ENCODE assay signal across 41 cellular contexts in the genomic region with DNA sequence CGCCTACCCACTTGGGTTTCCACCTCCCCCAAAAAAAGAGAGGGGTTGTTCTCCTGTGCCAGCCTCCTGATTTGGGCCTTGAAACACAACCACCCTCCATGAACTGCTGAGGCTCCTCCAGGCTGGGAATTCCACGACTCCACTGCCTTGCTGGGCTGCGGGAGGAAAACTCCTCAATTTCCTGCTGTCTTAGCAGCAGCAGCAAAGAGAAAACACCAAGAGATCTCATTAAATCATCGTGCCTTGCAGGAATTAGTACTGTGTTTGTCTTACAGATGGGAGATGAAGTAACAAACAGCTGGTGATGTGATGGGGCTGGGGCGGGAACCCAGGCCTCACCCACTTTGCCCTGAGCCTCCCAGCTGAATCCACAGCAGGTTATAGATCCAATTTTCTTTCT. TPM values are rescaled to one million over a fixed set of nuclear protein-coding genes. Genes with fewer than 3 reads are reported as not detected.
"Had no signal": no experiment of that assay in that cellular context is flagged by ENCODE, and none has a peak within 500 bp of the region (broad histone marks: within the 10 kb centered on the region; RNA-seq: fewer than 3 reads in every experiment).

No MANE protein-coding gene starts in this region.

- H3K27me3 ChIP-seq: adrenal gland, body of pancreas had no signal

- H3K36me3 ChIP-seq: adrenal gland, esophagus squamous epithelium, gastroesophageal sphincter, WERI-Rb-1 had no signal

- H3K4me1 Mint-ChIP-seq: activated CD4-positive, alpha-beta T cell treated with anti-CD3 and anti-CD28 coated beads for 36 hours; activated CD4-positive, alpha-beta T cell treated with anti-CD3 and anti-CD28 coated beads, Interleukin-2, amount 10 ng/mL, durations not matched to agents 24 days and 14 days; activated naive CD4-positive, alpha-beta T cell treated with anti-CD3 and anti-CD28 coated beads, Interleukin-2, amount 50 U/mL, for 24 hours; activated naive CD8-positive, alpha-beta T cell treated with anti-CD3 and anti-CD28 coated beads for 36 hours; activated naive CD8-positive, alpha-beta T cell treated with anti-CD3 and anti-CD28 coated beads, Interleukin-2, amount 50 U/mL, for 24 hours had no signal

- DNase-seq: activated CD4-positive, alpha-beta memory T cell treated with anti-CD3 and anti-CD28 coated beads for 36 hours; activated CD4-positive, alpha-beta T cell treated with anti-CD3 and anti-CD28 coated beads for 36 hours; activated CD4-positive, alpha-beta T cell treated with anti-CD3 and anti-CD28 coated beads, Interleukin-2, amount 10 ng/mL, durations not matched to agents 24 days and 14 days; activated CD4-positive, CD25-positive, alpha-beta regulatory T cell; activated CD4-positive, CD25-positive, alpha-beta regulatory T cell treated with anti-CD3 and anti-CD28 coated beads, Interleukin-2, amount 50 U/mL, for 72 hours; activated CD8-positive, alpha-beta memory T cell treated with anti-CD3 and anti-CD28 coated beads, Interleukin-2, amount 10 ng/mL, durations not matched to agents 7 days and 5 days; activated CD8-positive, alpha-beta memory T cell treated with anti-CD3 and anti-CD28 coated beads, Interleukin-2, amount 50 U/mL, for 4 hours; activated CD8-positive, alpha-beta T cell treated with anti-CD3 and anti-CD28 coated beads, Interleukin-2, amount 10 ng/mL, durations not matched to agents 7 days and 5 days; activated effector memory CD4-positive, alpha-beta T cell treated with anti-CD3 and anti-CD28 coated beads, Interleukin-2, amount 50 U/mL, for 16 hours; activated naive CD4-positive, alpha-beta T cell treated with anti-CD3 and anti-CD28 coated beads for 36 hours; activated naive CD8-positive, alpha-beta T cell treated with anti-CD3 and anti-CD28 coated beads for 36 hours; activated naive CD8-positive, alpha-beta T cell treated with anti-CD3 and anti-CD28 coated beads, Interleukin-2, amount 50 U/mL, for 24 hours; activated T-cell treated with anti-CD3 and anti-CD28 coated beads, Interleukin-2, amount 50 U/mL, for 1 hour; activated T-cell treated with anti-CD3 and anti-CD28 coated beads, Interleukin-2, amount 50 U/mL, for 48 hours; adrenal gland; amygdala; aorta; body of pancreas; caudate nucleus; cortex of kidney; dermis blood vessel endothelial cell; effector CD4-positive, alpha-beta T cell; esophagus squamous epithelium; foreskin melanocyte; head of caudate nucleus; T-helper 1 cell; T-helper 17 cell; T1000; WERI-Rb-1 had no signal

- H3K4me3 ChIP-seq: adrenal gland, body of pancreas, esophagus squamous epithelium, gastroesophageal sphincter had no signal

- H3K9me3 Mint-ChIP-seq: activated CD4-positive, alpha-beta memory T cell treated with anti-CD3 and anti-CD28 coated beads for 36 hours; activated CD4-positive, alpha-beta T cell treated with anti-CD3 and anti-CD28 coated beads, Interleukin-2, amount 10 ng/mL, durations not matched to agents 24 days and 14 days; activated naive CD4-positive, alpha-beta T cell treated with anti-CD3 and anti-CD28 coated beads for 36 hours; activated naive CD4-positive, alpha-beta T cell treated with anti-CD3 and anti-CD28 coated beads, Interleukin-2, amount 50 U/mL, for 24 hours; activated naive CD8-positive, alpha-beta T cell treated with anti-CD3 and anti-CD28 coated beads for 36 hours; activated naive CD8-positive, alpha-beta T cell treated with anti-CD3 and anti-CD28 coated beads, Interleukin-2, amount 50 U/mL, for 24 hours; activated T-helper 1 cell treated with anti-CD3 and anti-CD28 coated beads, Interleukin-12 subunit alpha, Interleukin-12 subunit beta, Interleukin-2, Interleukin-4 antibody, amounts not matched to agents 30 ng/mL and 10 ng/mL and 1 ng/mL, durations not matched to agents 14 hours and 24 hours and 36 hours; activated T-helper 2 cell treated with anti-CD3 and anti-CD28 coated beads, Interferon-gamma antibody, Interleukin-2, Interleukin-4, amounts not matched to agents 10 μg/mL and 5 μg/mL and 100 μg/mL, durations not matched to agents 14 hours and 24 hours and 36 hours; T-helper 2 cell treated with Interferon-gamma antibody and Interleukin-4, amounts not matched to agents 5 μg/mL and 100 μg/mL, for 36 hours had no signal

- H3K27ac Mint-ChIP-seq: activated CD4-positive, alpha-beta memory T cell treated with anti-CD3 and anti-CD28 coated beads for 36 hours; activated CD4-positive, alpha-beta T cell treated with anti-CD3 and anti-CD28 coated beads for 36 hours; activated CD4-positive, alpha-beta T cell treated with anti-CD3 and anti-CD28 coated beads, Interleukin-2, amount 10 ng/mL, durations not matched to agents 24 days and 14 days; activated CD8-positive, alpha-beta memory T cell treated with anti-CD3 and anti-CD28 coated beads, Interleukin-2, amount 10 ng/mL, durations not matched to agents 7 days and 5 days; activated CD8-positive, alpha-beta T cell treated with anti-CD3 and anti-CD28 coated beads, Interleukin-2, amount 10 ng/mL, durations not matched to agents 7 days and 5 days; activated naive CD4-positive, alpha-beta T cell treated with anti-CD3 and anti-CD28 coated beads for 36 hours; activated naive CD4-positive, alpha-beta T cell treated with anti-CD3 and anti-CD28 coated beads, Interleukin-2, amount 50 U/mL, for 24 hours; activated naive CD8-positive, alpha-beta T cell treated with anti-CD3 and anti-CD28 coated beads for 36 hours; activated naive CD8-positive, alpha-beta T cell treated with anti-CD3 and anti-CD28 coated beads, Interleukin-2, amount 50 U/mL, for 24 hours; activated T-helper 1 cell treated with anti-CD3 and anti-CD28 coated beads, Interleukin-12 subunit alpha, Interleukin-12 subunit beta, Interleukin-2, Interleukin-4 antibody, amounts not matched to agents 30 ng/mL and 10 ng/mL and 1 ng/mL, durations not matched to agents 14 hours and 24 hours and 36 hours; activated T-helper 2 cell treated with anti-CD3 and anti-CD28 coated beads, Interferon-gamma antibody, Interleukin-2, Interleukin-4, amounts not matched to agents 10 μg/mL and 5 μg/mL and 100 μg/mL, durations not matched to agents 14 hours and 24 hours and 36 hours; T-helper 17 cell; T-helper 2 cell treated with Interferon-gamma antibody and Interleukin-4, amounts not matched to agents 5 μg/mL and 100 μg/mL, for 36 hours had no signal

- H3K36me3 Mint-ChIP-seq: activated CD4-positive, alpha-beta memory T cell treated with anti-CD3 and anti-CD28 coated beads for 36 hours; activated CD8-positive, alpha-beta memory T cell treated with anti-CD3 and anti-CD28 coated beads, Interleukin-2, amount 10 ng/mL, durations not matched to agents 7 days and 5 days; activated naive CD4-positive, alpha-beta T cell treated with anti-CD3 and anti-CD28 coated beads, Interleukin-2, amount 50 U/mL, for 24 hours; activated naive CD8-positive, alpha-beta T cell treated with anti-CD3 and anti-CD28 coated beads for 36 hours had no signal

- H3K4me3 Mint-ChIP-seq: activated CD4-positive, alpha-beta memory T cell treated with anti-CD3 and anti-CD28 coated beads for 36 hours; activated CD4-positive, alpha-beta T cell treated with anti-CD3 and anti-CD28 coated beads for 36 hours; activated CD4-positive, alpha-beta T cell treated with anti-CD3 and anti-CD28 coated beads, Interleukin-2, amount 10 ng/mL, durations not matched to agents 24 days and 14 days; activated CD8-positive, alpha-beta memory T cell treated with anti-CD3 and anti-CD28 coated beads, Interleukin-2, amount 10 ng/mL, durations not matched to agents 7 days and 5 days; activated CD8-positive, alpha-beta T cell treated with anti-CD3 and anti-CD28 coated beads, Interleukin-2, amount 10 ng/mL, durations not matched to agents 7 days and 5 days; activated naive CD4-positive, alpha-beta T cell treated with anti-CD3 and anti-CD28 coated beads for 36 hours; activated naive CD4-positive, alpha-beta T cell treated with anti-CD3 and anti-CD28 coated beads, Interleukin-2, amount 50 U/mL, for 24 hours; activated naive CD8-positive, alpha-beta T cell treated with anti-CD3 and anti-CD28 coated beads for 36 hours; activated naive CD8-positive, alpha-beta T cell treated with anti-CD3 and anti-CD28 coated beads, Interleukin-2, amount 50 U/mL, for 24 hours; activated T-helper 1 cell treated with anti-CD3 and anti-CD28 coated beads, Interleukin-12 subunit alpha, Interleukin-12 subunit beta, Interleukin-2, Interleukin-4 antibody, amounts not matched to agents 30 ng/mL and 10 ng/mL and 1 ng/mL, durations not matched to agents 14 hours and 24 hours and 36 hours; T-helper 17 cell; T-helper 2 cell treated with Interferon-gamma antibody and Interleukin-4, amounts not matched to agents 5 μg/mL and 100 μg/mL, for 36 hours had no signal

- H3K9me3 ChIP-seq: adrenal gland, body of pancreas, esophagus squamous epithelium, gastroesophageal sphincter had no signal

- H3K27me3 Mint-ChIP-seq: activated CD4-positive, alpha-beta memory T cell treated with anti-CD3 and anti-CD28 coated beads for 36 hours; activated CD4-positive, alpha-beta T cell treated with anti-CD3 and anti-CD28 coated beads for 36 hours; activated CD4-positive, alpha-beta T cell treated with anti-CD3 and anti-CD28 coated beads, Interleukin-2, amount 10 ng/mL, durations not matched to agents 24 days and 14 days; activated CD8-positive, alpha-beta memory T cell treated with anti-CD3 and anti-CD28 coated beads, Interleukin-2, amount 10 ng/mL, durations not matched to agents 7 days and 5 days; activated naive CD4-positive, alpha-beta T cell treated with anti-CD3 and anti-CD28 coated beads, Interleukin-2, amount 50 U/mL, for 24 hours; activated naive CD8-positive, alpha-beta T cell treated with anti-CD3 and anti-CD28 coated beads for 36 hours; activated naive CD8-positive, alpha-beta T cell treated with anti-CD3 and anti-CD28 coated beads, Interleukin-2, amount 50 U/mL, for 24 hours had no signal

- H3K27ac ChIP-seq: adrenal gland, body of pancreas, epithelial cell of prostate, esophagus squamous epithelium, gastroesophageal sphincter, WERI-Rb-1 had no signal

- H3K4me1 ChIP-seq: adrenal gland, body of pancreas, esophagus squamous epithelium, gastroesophageal sphincter had no signal

- ATAC-seq: activated CD4-positive, alpha-beta T cell treated with anti-CD3 and anti-CD28 coated beads for 36 hours; activated CD8-positive, alpha-beta memory T cell treated with anti-CD3 and anti-CD28 coated beads, Interleukin-2, amount 10 ng/mL, durations not matched to agents 7 days and 5 days; activated CD8-positive, alpha-beta T cell treated with anti-CD3 and anti-CD28 coated beads, Interleukin-2, amount 10 ng/mL, durations not matched to agents 7 days and 5 days; activated naive CD8-positive, alpha-beta T cell treated with anti-CD3 and anti-CD28 coated beads, Interleukin-2, amount 50 U/mL, for 24 hours; body of pancreas; gastroesophageal sphincter; T-helper 17 cell had no signal

RNA-seq across cellular contexts. Expression of a gene that starts 29.0 kb away (rescaled TPM):
- total RNA-seq: activated CD4-positive, alpha-beta memory T cell treated with anti-CD3 and anti-CD28 coated beads for 36 hours; activated CD4-positive, alpha-beta T cell treated with anti-CD3 and anti-CD28 coated beads for 36 hours; activated CD4-positive, alpha-beta T cell treated with anti-CD3 and anti-CD28 coated beads, Interleukin-2, amount 10 ng/mL, durations not matched to agents 24 days and 14 days; activated CD8-positive, alpha-beta memory T cell treated with anti-CD3 and anti-CD28 coated beads for 36 hours; activated CD8-positive, alpha-beta memory T cell treated with anti-CD3 and anti-CD28 coated beads, Interleukin-2, amount 10 ng/mL, durations not matched to agents 7 days and 5 days; activated CD8-positive, alpha-beta T cell treated with anti-CD3 and anti-CD28 coated beads, Interleukin-2, amount 10 ng/mL, durations not matched to agents 7 days and 5 days; activated naive CD4-positive, alpha-beta T cell treated with anti-CD3 and anti-CD28 coated beads for 36 hours; activated naive CD8-positive, alpha-beta T cell treated with anti-CD3 and anti-CD28 coated beads for 36 hours; activated T-helper 1 cell treated with anti-CD3 and anti-CD28 coated beads, Interleukin-12 subunit alpha, Interleukin-12 subunit beta, Interleukin-2, Interleukin-4 antibody, amounts not matched to agents 30 ng/mL and 10 ng/mL and 1 ng/mL, durations not matched to agents 14 hours and 24 hours and 36 hours; activated T-helper 2 cell treated with anti-CD3 and anti-CD28 coated beads, Interferon-gamma antibody, Interleukin-2, Interleukin-4, amounts not matched to agents 10 μg/mL and 5 μg/mL and 100 μg/mL, durations not matched to agents 14 hours and 24 hours and 36 hours; aorta; body of pancreas; chondrocyte; dermis blood vessel endothelial cell; endothelial cell of umbilical vein; fibroblast of lung; fibroblast of villous mesenchyme; glomerular endothelial cell; T-helper 17 cell had no signal
- polyA plus RNA-seq: endothelial cell of umbilical vein, fibroblast of lung had no signal
